Comparison of ENCODE assay signal across 30 cellular contexts in the genomic region with DNA sequence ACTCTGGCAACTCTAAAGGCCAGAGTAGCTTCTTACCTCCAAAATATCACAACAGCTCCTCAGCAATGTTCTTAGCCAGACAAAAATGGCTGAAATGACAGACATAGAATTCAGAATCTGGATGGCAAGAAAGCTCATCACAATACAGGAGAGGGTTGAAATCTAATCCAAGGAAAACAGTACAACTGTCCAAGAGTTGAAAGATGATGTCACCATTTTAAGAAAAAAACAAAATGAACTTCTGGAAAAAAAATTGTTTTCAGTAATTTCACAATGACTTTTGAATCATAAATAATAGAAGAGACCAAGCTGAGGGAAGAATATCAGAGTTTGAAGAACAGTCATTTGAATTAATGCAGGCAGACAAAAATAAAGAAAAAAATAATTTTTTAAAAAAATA.
"Had no signal": no experiment of that assay in that cellular context is flagged by ENCODE, and none has a peak within 500 bp of the region (broad histone marks: within the 10 kb centered on the region; RNA-seq: fewer than 3 reads in every experiment).

No MANE protein-coding gene starts in this region.

- H3K9ac ChIP-seq: parathyroid adenoma had no signal

- H3K4me2 ChIP-seq: smooth muscle cell had no signal

- H3K4me1 ChIP-seq: parathyroid adenoma, psoas muscle, spleen, suprapubic skin, testis, tibial artery, transverse colon, upper lobe of right lung, vagina had no signal

- FAIRE-seq: urothelium cell line had no signal

- H3K9me3 ChIP-seq: ovary, psoas muscle, suprapubic skin, testis, tibial artery, transverse colon, upper lobe of right lung, vagina had no signal

- ATAC-seq: naive thymus-derived CD8-positive, alpha-beta T cell; natural killer cell treated with Interleukin-12 subunit alpha and Interleukin-12 subunit beta and Interleukin-15 and Interleukin-18, amount 100 ng/mL, for 72 hours; psoas muscle; right cardiac atrium; sciatic nerve; stimulated activated naive CD8-positive, alpha-beta T cell treated with anti-CD3 and anti-CD28 coated beads, Interleukin-15, amount 100 ng/mL, for 72 hours; stimulated activated naive CD8-positive, alpha-beta T cell treated with anti-CD3 and anti-CD28 coated beads, Interleukin-15, Interleukin-2, amounts not matched to agents 100 U/mL and 50 U/mL, for 24 hours had no signal

- H3K27ac ChIP-seq: ovary, parathyroid adenoma, psoas muscle, skin epidermis, spleen, suprapubic skin, testis, tibial artery, transverse colon, upper lobe of right lung, vagina had no signal

- DNase-seq: naive B cell; naive thymus-derived CD8-positive, alpha-beta T cell; nephron progenitor cell; occipital lobe; ovary; posterior cingulate gyrus; psoas muscle; right cardiac atrium; spleen; stimulated activated CD4-positive, alpha-beta T cell treated with anti-CD3 and anti-CD28 coated beads, Interleukin-12 subunit alpha, Interleukin-12 subunit beta, amount 100 ng/mL, for 4 hours; stimulated activated CD4-positive, alpha-beta T cell treated with anti-CD3 and anti-CD28 coated beads, Interleukin-1b, Interleukin-23, amount 100 ng/mL, for 48 hours; stimulated activated CD4-positive, alpha-beta T cell treated with anti-CD3 and anti-CD28 coated beads, Interleukin-4, amount 100 ng/mL, for 1 hour; stimulated activated CD4-positive, alpha-beta T cell treated with anti-CD3 and anti-CD28 coated beads, Interleukin-4, amount 100 ng/mL, for 4 hours; stimulated activated CD8-positive, alpha-beta memory T cell treated with anti-CD3 and anti-CD28 coated beads, Interleukin-4, amount 100 ng/mL, for 48 hours; stimulated activated naive CD4-positive, alpha-beta T cell; stimulated activated naive CD8-positive, alpha-beta T cell treated with anti-CD3 and anti-CD28 coated beads, Interleukin-15, amount 100 ng/mL, for 72 hours; stimulated activated naive CD8-positive, alpha-beta T cell treated with anti-CD3 and anti-CD28 coated beads, Interleukin-15, Interleukin-2, amounts not matched to agents 100 U/mL and 50 U/mL, for 24 hours; substantia nigra; testis; tibial artery; transverse colon; upper lobe of right lung had no signal

- H3K36me3 ChIP-seq: ovary, spleen, suprapubic skin, tibial artery, transverse colon, upper lobe of right lung, vagina had no signal

- H3K4me3 ChIP-seq: ovary, psoas muscle, skin epidermis, smooth muscle cell, spleen, suprapubic skin, testis, tibial artery, transverse colon, upper lobe of right lung, vagina had no signal

- H3K79me2 ChIP-seq: parathyroid adenoma had no signal

- H3K27me3 ChIP-seq: ovary, spleen, suprapubic skin, testis, tibial artery, transverse colon, upper lobe of right lung, vagina had no signal

- H2AFZ ChIP-seq: parathyroid adenoma had no signal
